Comparison of ENCODE assay signal across 1 cellular context in the genomic region with DNA sequence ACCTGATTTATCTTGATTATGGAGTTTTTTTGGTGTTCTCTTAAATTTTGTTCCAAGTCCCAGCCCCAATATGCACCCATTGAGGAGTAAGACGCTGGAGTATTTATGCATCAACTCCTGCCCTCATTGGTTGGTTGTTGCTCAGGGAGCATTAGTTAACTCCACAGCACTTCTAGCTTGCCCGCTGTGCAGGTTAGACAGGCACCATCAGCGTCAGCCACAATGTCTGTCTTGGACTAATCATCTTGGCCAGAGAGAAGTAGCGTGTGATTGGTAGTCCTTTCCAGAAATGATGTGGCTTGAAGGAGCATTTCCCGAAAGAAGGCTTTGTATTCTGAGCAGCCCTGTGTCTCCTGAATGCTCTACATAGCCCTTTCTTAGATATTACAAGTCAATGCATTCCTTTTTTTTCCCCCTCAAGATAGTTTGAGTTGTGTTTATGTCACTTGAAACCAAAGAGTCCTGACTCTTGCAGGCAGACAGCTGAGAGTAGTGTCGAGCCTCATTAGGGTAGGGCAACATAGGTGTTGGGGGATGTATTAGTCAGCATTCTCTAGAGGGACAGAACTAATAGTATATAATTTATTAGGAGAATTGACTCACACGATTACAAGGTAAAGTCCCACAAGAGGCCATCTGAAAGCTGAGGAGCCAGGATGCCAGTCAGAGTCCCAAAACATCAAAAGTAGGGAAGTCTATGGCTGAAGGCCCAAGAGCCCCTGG.
TF ChIP-seq lines count a peak whose summit lies in the region.

No MANE protein-coding gene starts in this region.

TF ChIP-seq in K562, 482 proteins besides CTCF, POLR2A, EP300 and RAD21 (continued from another document):
- TF ChIP-seq BDP1 (IDR thresholded peaks at IDR 0.05; ENCODE audit: insufficient read depth, insufficient read length) (no peak), CEBPG (CRISPR knock-in tag; IDR thresholded peaks at IDR 0.05) (no peak), CEBPG (tag; conservative IDR thresholded peaks at IDR 0.05 in 1 of 2, IDR thresholded peaks at IDR 0.05 in 1 of 2) (0 out of 4 replicates have a peak, but pooled peaks of 1 of the 2 experiments have one; percentile 60)
